In the genomic region with DNA sequence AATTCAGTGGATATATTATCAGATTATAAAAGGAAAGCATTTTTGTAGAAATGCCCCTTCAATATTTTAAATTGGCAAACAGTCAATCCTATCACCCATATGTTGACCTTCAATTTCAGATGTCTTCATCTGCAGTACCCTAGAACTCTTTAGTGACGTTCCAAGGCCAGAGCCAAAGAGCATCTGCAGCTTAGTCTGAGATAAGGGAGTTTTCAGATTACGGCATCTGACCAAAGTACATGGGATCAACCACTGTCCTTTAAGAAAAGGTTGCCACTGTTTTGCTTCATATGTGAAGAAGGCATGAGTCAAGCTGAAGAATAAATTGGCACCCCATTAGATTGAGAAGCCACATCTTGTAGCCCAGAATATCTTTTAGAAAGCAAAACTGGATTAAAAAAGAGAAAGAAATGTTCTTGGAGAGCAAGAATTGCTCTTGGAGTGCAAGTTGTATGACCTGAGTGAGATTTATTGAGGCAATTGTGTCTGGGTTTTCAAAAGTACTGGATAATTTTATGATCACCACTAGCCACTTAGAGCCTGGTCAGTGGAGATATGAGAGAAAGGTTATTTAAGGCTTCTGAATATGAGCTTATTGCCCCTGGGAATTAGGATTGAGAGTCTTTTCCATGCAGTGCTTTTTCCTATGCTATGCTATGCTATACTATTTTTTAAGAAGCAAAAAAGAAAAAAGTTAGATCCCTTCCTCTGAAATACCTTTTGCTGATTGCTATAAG, we compare ENCODE assay signal across 2 cellular contexts.
A peak's percentile ranks its signal among the peaks of the same experiment; 100 is the strongest.
TF ChIP-seq lines count a peak whose summit lies in the region.

No MANE protein-coding gene starts in this region.

TF ChIP-seq in liver, 16 proteins besides CTCF, POLR2A, EP300 and RAD21:
- peak; percentile 27 to 80 for TF ChIP-seq HNF4A (conservative IDR thresholded peaks at IDR 0.05)
- TF ChIP-seq TAF1 (conservative IDR thresholded peaks at IDR 0.05): no peak
- no peak for TF ChIP-seq ZBTB33 (IDR thresholded peaks at IDR 0.05)
- TF ChIP-seq RXRA (IDR thresholded peaks at IDR 0.05): peak in 1 of 2 donors; percentile 60
- no peak for TF ChIP-seq MAX (IDR thresholded peaks at IDR 0.05)
- no peak for TF ChIP-seq NR2F2 (IDR thresholded peaks at IDR 0.05)
- no peak for TF ChIP-seq EGR1 (IDR thresholded peaks at IDR 0.05; ENCODE audit: low read depth in 2 of 2)
- no peak for TF ChIP-seq GABPA (IDR thresholded peaks at IDR 0.05 in 1 of 2, conservative IDR thresholded peaks at IDR 0.05 in 1 of 2)
- TF ChIP-seq, protein P1, sequence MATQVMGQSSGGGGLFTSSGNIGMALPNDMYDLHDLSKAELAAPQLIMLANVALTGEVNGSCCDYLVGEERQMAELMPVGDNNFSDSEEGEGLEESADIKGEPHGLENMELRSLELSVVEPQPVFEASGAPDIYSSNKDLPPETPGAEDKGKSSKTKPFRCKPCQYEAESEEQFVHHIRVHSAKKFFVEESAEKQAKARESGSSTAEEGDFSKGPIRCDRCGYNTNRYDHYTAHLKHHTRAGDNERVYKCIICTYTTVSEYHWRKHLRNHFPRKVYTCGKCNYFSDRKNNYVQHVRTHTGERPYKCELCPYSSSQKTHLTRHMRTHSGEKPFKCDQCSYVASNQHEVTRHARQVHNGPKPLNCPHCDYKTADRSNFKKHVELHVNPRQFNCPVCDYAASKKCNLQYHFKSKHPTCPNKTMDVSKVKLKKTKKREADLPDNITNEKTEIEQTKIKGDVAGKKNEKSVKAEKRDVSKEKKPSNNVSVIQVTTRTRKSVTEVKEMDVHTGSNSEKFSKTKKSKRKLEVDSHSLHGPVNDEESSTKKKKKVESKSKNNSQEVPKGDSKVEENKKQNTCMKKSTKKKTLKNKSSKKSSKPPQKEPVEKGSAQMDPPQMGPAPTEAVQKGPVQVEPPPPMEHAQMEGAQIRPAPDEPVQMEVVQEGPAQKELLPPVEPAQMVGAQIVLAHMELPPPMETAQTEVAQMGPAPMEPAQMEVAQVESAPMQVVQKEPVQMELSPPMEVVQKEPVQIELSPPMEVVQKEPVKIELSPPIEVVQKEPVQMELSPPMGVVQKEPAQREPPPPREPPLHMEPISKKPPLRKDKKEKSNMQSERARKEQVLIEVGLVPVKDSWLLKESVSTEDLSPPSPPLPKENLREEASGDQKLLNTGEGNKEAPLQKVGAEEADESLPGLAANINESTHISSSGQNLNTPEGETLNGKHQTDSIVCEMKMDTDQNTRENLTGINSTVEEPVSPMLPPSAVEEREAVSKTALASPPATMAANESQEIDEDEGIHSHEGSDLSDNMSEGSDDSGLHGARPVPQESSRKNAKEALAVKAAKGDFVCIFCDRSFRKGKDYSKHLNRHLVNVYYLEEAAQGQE (IDR thresholded peaks at IDR 0.05): no peak
- no peak for TF ChIP-seq HNF4G (IDR thresholded peaks at IDR 0.05)
- TF ChIP-seq ATF3 (IDR thresholded peaks at IDR 0.05): no peak
- no peak for TF ChIP-seq YY1 (IDR thresholded peaks at IDR 0.05)
- TF ChIP-seq JUND (IDR thresholded peaks at IDR 0.05): no peak
- TF ChIP-seq FOXA1 (IDR thresholded peaks at IDR 0.05): no peak
- no peak for TF ChIP-seq FOXA2 (IDR thresholded peaks at IDR 0.05)

TF ChIP-seq in HepG2, 621 proteins besides CTCF, POLR2A, EP300 and RAD21:
- TF ChIP-seq ZSCAN20 (CRISPR knock-in tag; IDR thresholded peaks at IDR 0.05; ENCODE audit: borderline replicate concordance) (no peak), ZUFSP (CRISPR knock-in tag; IDR thresholded peaks at IDR 0.05; ENCODE audit: borderline replicate concordance) (no peak), POLR2AphosphoS5 (IDR thresholded peaks at IDR 0.05; ENCODE audit: low read depth, low read length) (no peak), GATAD2A (CRISPR knock-in tag; IDR thresholded peaks at IDR 0.05) (no peak), ZBTB21 (CRISPR knock-in tag; IDR thresholded peaks at IDR 0.05) (no peak), FOXK1 (CRISPR knock-in tag; IDR thresholded peaks at IDR 0.05; ENCODE audit: borderline replicate concordance, low read depth) (no peak)
